Comparison of ENCODE assay signal across 15 cellular contexts in the genomic region with DNA sequence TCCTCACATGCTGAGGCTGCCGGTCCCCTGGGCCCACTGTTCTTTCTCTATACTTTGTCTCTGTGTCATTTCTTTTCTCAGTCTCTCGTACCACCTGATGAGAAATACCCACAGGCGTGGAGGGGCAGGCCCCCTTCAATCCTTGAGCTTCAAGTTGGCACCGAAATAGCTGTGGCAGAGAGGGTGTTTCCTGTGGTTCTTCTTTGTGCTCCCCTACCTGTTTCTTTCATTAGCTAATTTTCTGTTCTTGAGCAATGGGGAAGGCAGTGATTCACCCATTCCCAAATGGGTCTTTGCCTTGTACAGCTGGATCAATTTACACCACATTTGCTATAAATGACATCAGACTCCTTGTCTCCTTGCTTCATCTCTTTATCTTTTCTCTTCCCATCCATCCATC. TPM values are rescaled to one million over a fixed set of nuclear protein-coding genes. Genes with fewer than 3 reads are reported as not detected.
DNase-seq lines count a peak whose midpoint lies in the region; ATAC-seq and TF ChIP-seq lines count a peak whose summit lies in the region.
"Had no signal": no experiment of that assay in that cellular context is flagged by ENCODE, and none has a peak within 500 bp of the region (broad histone marks: within the 10 kb centered on the region; RNA-seq: fewer than 3 reads in every experiment).

No MANE protein-coding gene starts in this region.

- H3K27ac Mint-ChIP-seq in CD8-positive, alpha-beta T cell = peak overlapping the region; percentile 1
- H3K27ac Mint-ChIP-seq in activated T-helper 2 cell treated with anti-CD3 and anti-CD28 coated beads, Interferon-gamma antibody, Interleukin-2, Interleukin-4, amounts not matched to agents 10 μg/mL and 5 μg/mL and 100 μg/mL, durations not matched to agents 14 hours and 24 hours and 36 hours = peak overlapping the region; percentile 74
- peak overlapping the region; percentile 94 for H3K27ac Mint-ChIP-seq in memory B cell

- peak in 1 of 7 experiments; percentile 29 for DNase-seq in CD8-positive, alpha-beta T cell
- DNase-seq in activated T-helper 2 cell treated with anti-CD3 and anti-CD28 coated beads, Interferon-gamma antibody, Interleukin-2, Interleukin-4, amounts not matched to agents 10 μg/mL and 5 μg/mL and 100 μg/mL, durations not matched to agents 14 hours and 24 hours and 36 hours (ENCODE audit: low spot score) = no peak
- DNase-seq in memory B cell (ENCODE audit: low spot score in 2 of 2) (no peak), heart left ventricle (no peak), MV-4-11 (lab: John Stamatoyannopoulos, UW) (no peak), anterior cingulate cortex (lab: John Stamatoyannopoulos, UW) (no peak)
- DNase-seq: GDM1, NCI-H1092, NCI-H524, WERI-Rb-1 had no signal

- H3K4me3 Mint-ChIP-seq in CD8-positive, alpha-beta T cell = peak overlapping the region; percentile 35
- peak overlapping the region; percentile 58 for H3K4me3 Mint-ChIP-seq in activated T-helper 2 cell treated with anti-CD3 and anti-CD28 coated beads, Interferon-gamma antibody, Interleukin-2, Interleukin-4, amounts not matched to agents 10 μg/mL and 5 μg/mL and 100 μg/mL, durations not matched to agents 14 hours and 24 hours and 36 hours (ENCODE audit: low read depth)
- H3K4me3 Mint-ChIP-seq in memory B cell = peak overlapping the region; percentile 82
- H3K4me3 Mint-ChIP-seq: neural crest cell had no signal

- no peaks in the 10 kb centered on the region for H3K9me3 ChIP-seq in CD8-positive, alpha-beta T cell (ENCODE audit: low read length)
- H3K9me3 ChIP-seq in heart left ventricle = no peaks in the 10 kb centered on the region

- intact Hi-C loops in CD8-positive, alpha-beta T cell (cut with DNase I, micrococcal nuclease) = loop anchor here in 1 of 2 experiments (10.0 kb wide), 1 partner anchor 65 kb away; no protein-coding TSS in a partner anchor
- intact Hi-C loops in activated T-helper 2 cell treated with anti-CD3 and anti-CD28 coated beads, Interferon-gamma antibody, Interleukin-2, Interleukin-4, amounts not matched to agents 10 μg/mL and 5 μg/mL and 100 μg/mL, durations not matched to agents 14 hours and 24 hours and 36 hours (cut with micrococcal nuclease) = loop anchor here (10.0 kb wide), 3 partner anchors 325 to 1035 kb away; a partner anchor contains a TSS
- intact Hi-C loops in heart left ventricle (cut with DNase I) = no loop called here

- no peaks in the 10 kb centered on the region for H3K9me3 Mint-ChIP-seq in CD8-positive, alpha-beta T cell
- no peaks in the 10 kb centered on the region for H3K9me3 Mint-ChIP-seq in activated T-helper 2 cell treated with anti-CD3 and anti-CD28 coated beads, Interferon-gamma antibody, Interleukin-2, Interleukin-4, amounts not matched to agents 10 μg/mL and 5 μg/mL and 100 μg/mL, durations not matched to agents 14 hours and 24 hours and 36 hours
- H3K9me3 Mint-ChIP-seq in memory B cell = no peaks in the 10 kb centered on the region

- no peak for TF ChIP-seq POLR2A in heart left ventricle (IDR thresholded peaks at IDR 0.05)

- TF ChIP-seq CTCF in CD8-positive, alpha-beta T cell (IDR thresholded peaks at IDR 0.05) = no peak
- no peak for TF ChIP-seq CTCF in heart left ventricle (IDR thresholded peaks at IDR 0.05)

- POLR2A ChIA-PET in CD8-positive, alpha-beta T cell (lab: Charles Lee) = no interaction called here

- H3K36me3 Mint-ChIP-seq in CD8-positive, alpha-beta T cell = no peaks in the 10 kb centered on the region
- no peaks in the 10 kb centered on the region for H3K36me3 Mint-ChIP-seq in activated T-helper 2 cell treated with anti-CD3 and anti-CD28 coated beads, Interferon-gamma antibody, Interleukin-2, Interleukin-4, amounts not matched to agents 10 μg/mL and 5 μg/mL and 100 μg/mL, durations not matched to agents 14 hours and 24 hours and 36 hours (ENCODE audit: low read depth)
- H3K36me3 Mint-ChIP-seq in memory B cell = no peaks in the 10 kb centered on the region

- H3K4me1 ChIP-seq in CD8-positive, alpha-beta T cell (ENCODE audit: insufficient read depth, low read length) = peaks cover 25% of the 10 kb centered on the region
- peaks cover 0 to 10% (median 0%) of the 10 kb centered on the region in 12 donors for H3K4me1 ChIP-seq in heart left ventricle

- H3K27me3 ChIP-seq in CD8-positive, alpha-beta T cell (ENCODE audit: insufficient read depth, low read length) = no peaks in the 10 kb centered on the region
- no peaks in the 10 kb centered on the region for H3K27me3 ChIP-seq in heart left ventricle

- H3K27ac ChIP-seq in CD8-positive, alpha-beta T cell (ENCODE audit: low read depth, low read length) = no peak overlapping the region
- H3K27ac ChIP-seq in heart left ventricle = no peak overlapping the region
- H3K27ac ChIP-seq: WERI-Rb-1 had no signal

- H3K36me3 ChIP-seq in CD8-positive, alpha-beta T cell (ENCODE audit: insufficient read depth, low read length) = no peaks in the 10 kb centered on the region
- no peaks in the 10 kb centered on the region for H3K36me3 ChIP-seq in heart left ventricle
- H3K36me3 ChIP-seq: WERI-Rb-1 had no signal

- H3K4me3 ChIP-seq in CD8-positive, alpha-beta T cell (ENCODE audit: low read depth, low read length) = no peak overlapping the region
- no peak overlapping the region for H3K4me3 ChIP-seq in heart left ventricle
- H3K4me3 ChIP-seq: skin epidermis had no signal

- 53 to 89% (median 68%) methylated on average over 4 of the region's 4 CpGs for WGBS in heart left ventricle, 4 donors

- no peak for ATAC-seq in CD8-positive, alpha-beta T cell
- ATAC-seq in HG03432 (IDR thresholded peaks at IDR 0.05; ENCODE audit: unreplicated experiment) (peak; percentile 30), memory B cell (ENCODE audit: low read depth) (peak; percentile 57), GM21528 (IDR thresholded peaks at IDR 0.05; ENCODE audit: low FRiP score, unreplicated experiment) (no peak), heart left ventricle (no peak)

- CTCF ChIA-PET in CD8-positive, alpha-beta T cell (lab: Charles Lee) = interaction anchor here (0.6 kb wide), 1 partner anchor 76 kb away, joined by 3 read pairs; no protein-coding TSS in a partner anchor

- peaks cover 50% of the 10 kb centered on the region for H3K4me1 Mint-ChIP-seq in CD8-positive, alpha-beta T cell (ENCODE audit: low read depth)
- H3K4me1 Mint-ChIP-seq in activated T-helper 2 cell treated with anti-CD3 and anti-CD28 coated beads, Interferon-gamma antibody, Interleukin-2, Interleukin-4, amounts not matched to agents 10 μg/mL and 5 μg/mL and 100 μg/mL, durations not matched to agents 14 hours and 24 hours and 36 hours (ENCODE audit: low read depth) = peaks cover 55% of the 10 kb centered on the region
- H3K4me1 Mint-ChIP-seq in memory B cell = peaks cover 41% of the 10 kb centered on the region
- H3K4me1 Mint-ChIP-seq: neural crest cell had no signal

- H3K27me3 Mint-ChIP-seq in CD8-positive, alpha-beta T cell (ENCODE audit: low read depth) = no peaks in the 10 kb centered on the region
- H3K27me3 Mint-ChIP-seq in activated T-helper 2 cell treated with anti-CD3 and anti-CD28 coated beads, Interferon-gamma antibody, Interleukin-2, Interleukin-4, amounts not matched to agents 10 μg/mL and 5 μg/mL and 100 μg/mL, durations not matched to agents 14 hours and 24 hours and 36 hours (ENCODE audit: low read depth) = no peaks in the 10 kb centered on the region
- H3K27me3 Mint-ChIP-seq in memory B cell = no peaks in the 10 kb centered on the region

RNA-seq across cellular contexts. Expression of a gene that starts 2.1 kb away (rescaled TPM):
- total RNA-seq in CD8-positive, alpha-beta T cell = under 1 TPM; 0.19 to 0.39 TPM
- total RNA-seq in activated T-helper 2 cell treated with anti-CD3 and anti-CD28 coated beads, Interferon-gamma antibody, Interleukin-2, Interleukin-4, amounts not matched to agents 10 μg/mL and 5 μg/mL and 100 μg/mL, durations not matched to agents 14 hours and 24 hours and 36 hours = 9.7 and 10.2 TPM in 2 replicates
- total RNA-seq in heart left ventricle = 1 to 10 TPM in 6 of 9 donors, under 1 TPM in 3; 0.42 to 3.9 (median 1.2) TPM
- polyA plus RNA-seq in heart left ventricle = under 1 TPM; 0.30 to 0.42 TPM
- total RNA-seq: neural crest cell had no signal
- polyA plus RNA-seq: BJ had no signal

Comparison
In these comparisons a context has a peak if more than half of its experiments do, and no peak if none do; other contexts are left out.
1. ATAC-seq: peak in HG03432 (single experiment) and memory B cell (single experiment); none in CD8-positive, alpha-beta T cell (single experiment), GM21528 (single experiment) and heart left ventricle (0 of 4).
2. H3K27ac Mint-ChIP-seq: peak in every context shown above with its lines; median percentile 94 in memory B cell; 74 in activated T-helper 2 cell treated with anti-CD3 and anti-CD28 coated beads, Interferon-gamma antibody, Interleukin-2, Interleukin-4, amounts not matched to agents 10 μg/mL and 5 μg/mL and 100 μg/mL, durations not matched to agents 14 hours and 24 hours and 36 hours; 1 in CD8-positive, alpha-beta T cell.
3. Peak in every context shown above with its lines, with median percentiles within 50 percentile points of each other: H3K4me3 Mint-ChIP-seq.